Comparison of ENCODE assay signal across 33 cellular contexts in genomic region chr2:24935145-24935544, GRCh38.
"Had no signal": no experiment of that assay in that cellular context is flagged by ENCODE, and none has a peak within 500 bp of the region (broad histone marks: within the 10 kb centered on the region; RNA-seq: fewer than 3 reads in every experiment).

No MANE protein-coding gene starts in this region.

- H3K4me3 ChIP-seq: ascending aorta, breast epithelium, cardiac muscle cell, colonic mucosa, esophagus squamous epithelium, heart left ventricle had no signal

- DNase-seq: activated B cell treated with CpG ODN at 0.5 μM for 24 hours; activated CD4-positive, alpha-beta T cell treated with anti-CD3 and anti-CD28 coated beads for 48 hours; activated CD4-positive, alpha-beta T cell treated with anti-CD3 and anti-CD28 coated beads, Interleukin-2, amount 50 U/mL, for 1 hour; activated CD4-positive, alpha-beta T cell treated with anti-CD3 and anti-CD28 coated beads, Interleukin-2, amount 50 U/mL, for 48 hours; activated CD8-positive, alpha-beta memory T cell treated with anti-CD3 and anti-CD28 coated beads for 24 hours; activated CD8-positive, alpha-beta memory T cell treated with anti-CD3 and anti-CD28 coated beads, Interleukin-2, amount 50 U/mL, for 48 hours; activated CD8-positive, alpha-beta T cell treated with anti-CD3 and anti-CD28 coated beads for 36 hours; activated gamma-delta T cell; activated naive CD4-positive, alpha-beta T cell; activated naive CD4-positive, alpha-beta T cell treated with anti-CD3 and anti-CD28 coated beads, Interleukin-2, amount 10 ng/mL, durations not matched to agents 7 days and 5 days; activated naive CD8-positive, alpha-beta T cell treated with anti-CD3 and anti-CD28 coated beads, Interleukin-2, amount 10 ng/mL, durations not matched to agents 7 days and 5 days; activated T-cell treated with anti-CD3 and anti-CD28 coated beads for 4 hours; activated T-cell treated with anti-CD3 and anti-CD28 coated beads, Interleukin-2, amount 50 U/mL, for 24 hours; activated T-cell treated with anti-CD3 and anti-CD28 coated beads, Interleukin-2, amount 50 U/mL, for 72 hours; central memory CD4-positive, alpha-beta T cell; cerebellar nuclear complex; colonic mucosa; effector CD8-positive, alpha-beta T cell; esophagus squamous epithelium; foreskin fibroblast; heart left ventricle; T-helper 17 cell; T1000; WERI-Rb-1 had no signal

- H3K9me3 ChIP-seq: ascending aorta, breast epithelium, colonic mucosa, esophagus squamous epithelium, heart left ventricle had no signal

- H3K36me3 ChIP-seq: ascending aorta, breast epithelium, cardiac muscle cell, colonic mucosa, esophagus squamous epithelium, heart left ventricle, WERI-Rb-1 had no signal

- H3K27me3 ChIP-seq: ascending aorta, breast epithelium, cardiac muscle cell, colonic mucosa, esophagus squamous epithelium, heart left ventricle had no signal

- H3K4me1 ChIP-seq: breast epithelium, colonic mucosa, esophagus squamous epithelium had no signal

- FAIRE-seq: endometrium, endothelial cell of umbilical vein, frontal cortex had no signal

- H3K27ac ChIP-seq: ascending aorta, breast epithelium, cardiac muscle cell, colonic mucosa, epithelial cell of prostate, esophagus squamous epithelium, heart left ventricle, WERI-Rb-1 had no signal

- ATAC-seq: activated CD4-positive, CD25-positive, alpha-beta regulatory T cell treated with anti-CD3 and anti-CD28 coated beads, Interleukin-2, amount 50 U/mL, for 24 hours; activated CD8-positive, alpha-beta T cell treated with anti-CD3 and anti-CD28 coated beads for 36 hours; activated naive CD4-positive, alpha-beta T cell treated with anti-CD3 and anti-CD28 coated beads, Interleukin-2, amount 50 U/mL, for 72 hours; activated T-cell treated with anti-CD3 and anti-CD28 coated beads, Interleukin-2, amount 50 U/mL, for 72 hours; heart left ventricle; T-helper 17 cell had no signal
